In the genomic region with DNA sequence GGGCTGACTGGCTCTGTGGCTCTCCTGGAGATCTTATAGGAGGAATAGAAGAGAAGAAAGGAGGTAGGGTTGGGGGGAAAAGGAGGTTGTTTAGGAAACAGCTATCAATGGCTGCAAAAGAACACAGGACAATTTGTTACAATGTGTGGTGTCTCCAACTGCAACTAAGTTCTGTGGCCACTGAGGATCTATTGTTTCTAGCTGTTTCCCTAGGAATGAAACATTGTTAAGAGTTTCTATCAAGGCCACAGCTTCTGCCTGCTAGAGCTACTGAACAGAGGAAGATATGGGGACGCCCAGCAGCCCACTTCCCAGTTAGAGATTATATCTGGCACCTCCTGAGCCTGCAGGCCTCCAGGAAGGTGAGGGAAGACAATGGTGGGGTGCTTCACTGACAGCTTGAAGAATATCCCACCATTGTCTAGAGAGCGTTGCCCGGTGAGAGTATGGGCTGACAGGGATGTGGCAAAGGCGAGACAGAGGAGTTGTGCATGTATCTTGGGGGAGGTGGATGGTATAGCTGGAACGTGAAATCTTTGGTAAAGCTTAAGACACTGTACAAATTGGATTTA, we compare ENCODE assay signal across 13 cellular contexts. TPM values are rescaled to one million over a fixed set of nuclear protein-coding genes. Genes with fewer than 3 reads are reported as not detected.
DNase-seq lines count a peak whose midpoint lies in the region; ATAC-seq and TF ChIP-seq lines count a peak whose summit lies in the region.
"Had no signal": no experiment of that assay in that cellular context is flagged by ENCODE, and none has a peak within 500 bp of the region (broad histone marks: within the 10 kb centered on the region; RNA-seq: fewer than 3 reads in every experiment).

No MANE protein-coding gene starts in this region.

- POLR2A ChIA-PET in activated CD4-positive, alpha-beta T cell treated with anti-CD3 and anti-CD28 coated beads for 36 hours (lab: Charles Lee), result interaction anchor here (0.7 to 1.8 kb wide), 3 partner anchors 16 to 24 kb away, joined by 3 to 11 read pairs (median 7); no protein-coding TSS in a partner anchor
- POLR2A ChIA-PET in activated CD8-positive, alpha-beta T cell treated with anti-CD3 and anti-CD28 coated beads, Interleukin-2, amount 10 ng/mL, durations not matched to agents 7 days and 5 days (lab: Charles Lee), result interaction anchor here (1.1 to 5.8 kb wide), 3 partner anchors 20 to 158 kb away, joined by 4 to 34 read pairs (median 6); no protein-coding TSS in a partner anchor

- CTCF ChIA-PET in activated CD4-positive, alpha-beta T cell treated with anti-CD3 and anti-CD28 coated beads for 36 hours (lab: Charles Lee), result interaction anchor here (0.6 to 21.1 kb wide), 9 partner anchors 8 to 86 kb away, joined by 3 to 236 read pairs (median 5); no protein-coding TSS in a partner anchor
- CTCF ChIA-PET in activated CD8-positive, alpha-beta T cell treated with anti-CD3 and anti-CD28 coated beads, Interleukin-2, amount 10 ng/mL, durations not matched to agents 7 days and 5 days (lab: Charles Lee), result interaction anchor here (0.5 to 24.9 kb wide), 8 partner anchors 8 to 81 kb away, joined by 3 to 311 read pairs (median 5); no protein-coding TSS in a partner anchor

- H3K27me3 Mint-ChIP-seq in activated CD4-positive, alpha-beta T cell treated with anti-CD3 and anti-CD28 coated beads for 36 hours, result no peaks in the 10 kb centered on the region
- no peaks in the 10 kb centered on the region for H3K27me3 Mint-ChIP-seq in activated CD8-positive, alpha-beta T cell treated with anti-CD3 and anti-CD28 coated beads, Interleukin-2, amount 10 ng/mL, durations not matched to agents 7 days and 5 days (ENCODE audit: low read depth)
- no peaks in the 10 kb centered on the region for H3K27me3 Mint-ChIP-seq in stimulated activated naive B cell treated with anti-CD40 and anti-IgM and Interleukin-4, amounts not matched to agents 10 μg/mL and 1 μg/mL and 100 μg/mL, for 72 hours

- H3K27ac Mint-ChIP-seq in activated CD4-positive, alpha-beta T cell treated with anti-CD3 and anti-CD28 coated beads for 36 hours, result peak overlapping the region; percentile 47
- H3K27ac Mint-ChIP-seq in activated CD8-positive, alpha-beta T cell treated with anti-CD3 and anti-CD28 coated beads, Interleukin-2, amount 10 ng/mL, durations not matched to agents 7 days and 5 days, result peak overlapping the region; percentile 35
- H3K27ac Mint-ChIP-seq in stimulated activated naive B cell treated with anti-CD40 and anti-IgM and Interleukin-4, amounts not matched to agents 10 μg/mL and 1 μg/mL and 100 μg/mL, for 72 hours, result no peak overlapping the region

- H3K4me1 Mint-ChIP-seq in activated CD4-positive, alpha-beta T cell treated with anti-CD3 and anti-CD28 coated beads for 36 hours, result peaks cover 39% of the 10 kb centered on the region
- H3K4me1 Mint-ChIP-seq in activated CD8-positive, alpha-beta T cell treated with anti-CD3 and anti-CD28 coated beads, Interleukin-2, amount 10 ng/mL, durations not matched to agents 7 days and 5 days (ENCODE audit: low read depth), result peaks cover 76% of the 10 kb centered on the region
- peaks cover 39 to 55% of the 10 kb centered on the region in 2 donors for H3K4me1 Mint-ChIP-seq in stimulated activated naive B cell treated with anti-CD40 and anti-IgM and Interleukin-4, amounts not matched to agents 10 μg/mL and 1 μg/mL and 100 μg/mL, for 72 hours

- no peaks in the 10 kb centered on the region for H3K9me3 Mint-ChIP-seq in activated CD4-positive, alpha-beta T cell treated with anti-CD3 and anti-CD28 coated beads for 36 hours (ENCODE audit: low read depth)
- no peaks in the 10 kb centered on the region for H3K9me3 Mint-ChIP-seq in activated CD8-positive, alpha-beta T cell treated with anti-CD3 and anti-CD28 coated beads, Interleukin-2, amount 10 ng/mL, durations not matched to agents 7 days and 5 days (ENCODE audit: insufficient read depth)
- no peaks in the 10 kb centered on the region for H3K9me3 Mint-ChIP-seq in stimulated activated naive B cell treated with anti-CD40 and anti-IgM and Interleukin-4, amounts not matched to agents 10 μg/mL and 1 μg/mL and 100 μg/mL, for 72 hours

- intact Hi-C loops in activated CD4-positive, alpha-beta T cell treated with anti-CD3 and anti-CD28 coated beads for 36 hours (cut with DNase I, micrococcal nuclease), result no loop called here

- no peak for DNase-seq in activated CD4-positive, alpha-beta T cell treated with anti-CD3 and anti-CD28 coated beads for 36 hours
- no peak for DNase-seq in activated CD4-positive, alpha-beta T cell treated with anti-CD3 and anti-CD28 coated beads, Interleukin-2, amount 50 U/mL, for 48 hours
- DNase-seq in activated CD8-positive, alpha-beta T cell treated with anti-CD3 and anti-CD28 coated beads, Interleukin-2, amount 10 ng/mL, durations not matched to agents 7 days and 5 days, result no peak
- no peak for DNase-seq in fibroblast of the aortic adventitia (ENCODE audit: low read depth)
- DNase-seq in stimulated activated naive B cell treated with anti-CD40 and anti-IgM and Interleukin-4, amounts not matched to agents 10 μg/mL and 1 μg/mL and 100 μg/mL, for 72 hours, result no peak
- DNase-seq in NCI-H1417 treated with DMSO at 0.1 percent for 48 hours (lab: John Stamatoyannopoulos, UW), result no peak
- DNase-seq in HPDE6-E6E7 (ENCODE audit: extremely low spot score), result no peak
- DNase-seq: ACHN; activated effector memory CD4-positive, alpha-beta T cell treated with anti-CD3 and anti-CD28 coated beads, Interleukin-2, amount 50 U/mL, for 16 hours; NCI-H510A treated with DMSO at 0.1 percent for 48 hours had no signal

- H3K4me3 ChIP-seq in fibroblast of the aortic adventitia (ENCODE audit: low read depth, low read length), result peak overlapping the region; percentile 88
- H3K4me3 ChIP-seq: thoracic aorta had no signal

- peak overlapping the region; percentile 4 for H3K4me3 Mint-ChIP-seq in activated CD4-positive, alpha-beta T cell treated with anti-CD3 and anti-CD28 coated beads for 36 hours
- peak overlapping the region; percentile 96 for H3K4me3 Mint-ChIP-seq in activated CD8-positive, alpha-beta T cell treated with anti-CD3 and anti-CD28 coated beads, Interleukin-2, amount 10 ng/mL, durations not matched to agents 7 days and 5 days
- peak overlapping the region; percentile 15 to 55 for H3K4me3 Mint-ChIP-seq in stimulated activated naive B cell treated with anti-CD40 and anti-IgM and Interleukin-4, amounts not matched to agents 10 μg/mL and 1 μg/mL and 100 μg/mL, for 72 hours

- no peak for ATAC-seq in activated CD4-positive, alpha-beta T cell treated with anti-CD3 and anti-CD28 coated beads for 36 hours
- ATAC-seq in activated CD8-positive, alpha-beta T cell treated with anti-CD3 and anti-CD28 coated beads, Interleukin-2, amount 10 ng/mL, durations not matched to agents 7 days and 5 days, result no peak
- no peak for ATAC-seq in stimulated activated naive B cell treated with anti-CD40 and anti-IgM and Interleukin-4, amounts not matched to agents 10 μg/mL and 1 μg/mL and 100 μg/mL, for 72 hours (replicated peaks)
- no peak for ATAC-seq in GM21390 (IDR thresholded peaks at IDR 0.05; ENCODE audit: unreplicated experiment)

- peaks cover 85% of the 10 kb centered on the region for H3K36me3 Mint-ChIP-seq in activated CD4-positive, alpha-beta T cell treated with anti-CD3 and anti-CD28 coated beads for 36 hours (ENCODE audit: low read depth)
- peaks cover 84% of the 10 kb centered on the region for H3K36me3 Mint-ChIP-seq in activated CD8-positive, alpha-beta T cell treated with anti-CD3 and anti-CD28 coated beads, Interleukin-2, amount 10 ng/mL, durations not matched to agents 7 days and 5 days (ENCODE audit: low read depth)
- H3K36me3 Mint-ChIP-seq in stimulated activated naive B cell treated with anti-CD40 and anti-IgM and Interleukin-4, amounts not matched to agents 10 μg/mL and 1 μg/mL and 100 μg/mL, for 72 hours, result peaks cover 75 to 82% of the 10 kb centered on the region in 2 donors

- no peak for TF ChIP-seq CTCF in fibroblast of the aortic adventitia (IDR thresholded peaks at IDR 0.05; ENCODE audit: insufficient read depth, low read length)

RNA-seq across cellular contexts. Expression of a gene that starts 4.0 kb away (rescaled TPM):
- total RNA-seq in activated CD4-positive, alpha-beta T cell treated with anti-CD3 and anti-CD28 coated beads for 36 hours, result 100 to 1,000 TPM; 203 to 206 TPM
- total RNA-seq in activated CD8-positive, alpha-beta T cell treated with anti-CD3 and anti-CD28 coated beads, Interleukin-2, amount 10 ng/mL, durations not matched to agents 7 days and 5 days, result 100 to 1,000 TPM; 239 to 240 TPM
- total RNA-seq in fibroblast of the aortic adventitia (ENCODE audit: low replicate concordance), result 99.9 and 283 TPM in 2 replicates

RNA-seq across cellular contexts. Expression of a gene that starts 21.0 kb away (rescaled TPM):
- not detected for total RNA-seq in activated CD4-positive, alpha-beta T cell treated with anti-CD3 and anti-CD28 coated beads for 36 hours
- under 1 TPM; 0.10 to 0.68 TPM for total RNA-seq in activated CD8-positive, alpha-beta T cell treated with anti-CD3 and anti-CD28 coated beads, Interleukin-2, amount 10 ng/mL, durations not matched to agents 7 days and 5 days
- not detected in 2 replicates for total RNA-seq in fibroblast of the aortic adventitia (ENCODE audit: low replicate concordance)
- total RNA-seq: LHCN-M2 had no signal

Comparison
In these comparisons a context has a peak if more than half of its experiments do, and no peak if none do; other contexts are left out.
1. H3K4me3 Mint-ChIP-seq: peak in every context shown above with its lines; median percentile 96 in activated CD8-positive, alpha-beta T cell treated with anti-CD3 and anti-CD28 coated beads, Interleukin-2, amount 10 ng/mL, durations not matched to agents 7 days and 5 days; 35 in stimulated activated naive B cell treated with anti-CD40 and anti-IgM and Interleukin-4, amounts not matched to agents 10 μg/mL and 1 μg/mL and 100 μg/mL, for 72 hours; 4 in activated CD4-positive, alpha-beta T cell treated with anti-CD3 and anti-CD28 coated beads for 36 hours.